Comparison of ENCODE assay signal across 6 cellular contexts in the genomic region with DNA sequence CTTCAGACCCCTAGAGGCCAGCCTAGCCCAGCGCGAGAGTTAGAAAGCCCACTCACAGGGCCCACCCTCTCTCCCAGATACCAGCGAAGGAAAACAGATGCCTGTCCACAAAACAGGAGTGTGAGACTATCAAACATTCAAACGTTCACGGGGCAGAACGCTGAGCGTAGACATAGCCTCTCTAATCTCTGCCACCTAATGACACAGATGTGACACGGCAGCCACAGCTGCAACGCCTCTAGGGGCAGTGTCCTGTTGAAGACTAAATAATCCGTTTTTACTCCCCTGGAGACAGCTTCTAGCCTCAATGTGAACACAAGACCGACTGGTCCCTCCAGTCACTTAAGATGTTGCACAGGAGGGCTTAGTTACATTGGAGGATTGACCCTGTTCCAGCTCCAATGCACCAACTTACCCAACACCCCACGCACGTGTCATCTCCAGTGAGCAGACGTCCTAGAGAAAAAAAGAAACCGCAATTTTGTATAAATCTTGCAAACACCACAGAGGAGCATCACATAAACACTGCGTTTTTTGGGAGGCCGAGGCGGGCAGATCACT. TPM values are rescaled to one million over a fixed set of nuclear protein-coding genes. Genes with fewer than 3 reads are reported as not detected.
A peak's percentile ranks its signal among the peaks of the same experiment; 100 is the strongest.
DNase-seq lines count a peak whose midpoint lies in the region; ATAC-seq and TF ChIP-seq lines count a peak whose summit lies in the region.

No MANE protein-coding gene starts in this region.

- DNase-seq in WTC11 (ENCODE audit: low spot score) (no peak), right cardiac atrium (peak in 1 of 3 donors; percentile 54), upper lobe of left lung (no peak)

- H3K27me3 ChIP-seq in right cardiac atrium (ENCODE audit: control insufficient read depth, insufficient read depth) = no peaks in the 10 kb centered on the region
- no peaks in the 10 kb centered on the region for H3K27me3 ChIP-seq in upper lobe of left lung

- WGBS in right cardiac atrium = 16% methylated on average over 18 of the region's 18 CpGs
- WGBS in upper lobe of left lung, 2 donors = 13 to 15% methylated on average over 13 to 18 of the region's 18 CpGs

- TF ChIP-seq POLR2A in upper lobe of left lung (IDR thresholded peaks at IDR 0.05) = no peak

- H3K36me3 Mint-ChIP-seq in WTC11 = peaks cover 36% of the 10 kb centered on the region

- peak overlapping the region; percentile 99 for H3K27ac Mint-ChIP-seq in WTC11

- H3K4me1 Mint-ChIP-seq in WTC11 = peaks cover 17% of the 10 kb centered on the region

- H3K4me3 Mint-ChIP-seq in WTC11 = peak overlapping the region; percentile 99

- H3K4me3 ChIP-seq in HEK293 (ENCODE audit: low read depth, low read length) (peak overlapping the region; percentile 59), right cardiac atrium (ENCODE audit: low read length) (peak overlapping the region; percentile 82), upper lobe of left lung (peak overlapping the region; percentile 59 to 97 (median 78))

- no peaks in the 10 kb centered on the region for H3K9me3 ChIP-seq in HEK293 (ENCODE audit: control insufficient read depth, insufficient read depth, low read depth, low read length)
- H3K9me3 ChIP-seq in right cardiac atrium (ENCODE audit: control insufficient read depth, low read length) = no peaks in the 10 kb centered on the region
- no peaks in the 10 kb centered on the region for H3K9me3 ChIP-seq in upper lobe of left lung

- H3K9me3 Mint-ChIP-seq in WTC11 = no peaks in the 10 kb centered on the region

- no peak for TF ChIP-seq EP300 in upper lobe of left lung (IDR thresholded peaks at IDR 0.05)

- peak; percentile 96 for TF ChIP-seq CTCF in HEK293 (tag by site-specific recombination; IDR thresholded peaks at IDR 0.05)
- TF ChIP-seq CTCF in WTC11 (IDR thresholded peaks at IDR 0.05) = no peak
- peak in 5 of 6 experiments; percentile 30 to 53 (median 49) for TF ChIP-seq CTCF in upper lobe of left lung (IDR thresholded peaks at IDR 0.05)

- H3K4me1 ChIP-seq in HEK293 (ENCODE audit: control insufficient read depth, insufficient read depth, low read length) (no peaks in the 10 kb centered on the region; the same call in 1 of the 2 replicates), right cardiac atrium (ENCODE audit: control insufficient read depth, insufficient read depth, low read length) (peaks cover 8% of the 10 kb centered on the region), upper lobe of left lung (peaks cover 40 to 68% (median 47%) of the 10 kb centered on the region in 4 donors)

- intact Hi-C loops in right cardiac atrium (cut with DNase I) = no loop called here

- no peaks in the 10 kb centered on the region for H3K27me3 Mint-ChIP-seq in WTC11 (ENCODE audit: low read depth)

- H3K36me3 ChIP-seq in HEK293 (ENCODE audit: control insufficient read depth in 2 of 2, insufficient read depth in 1 of 2, low read length in 2 of 2) (peaks cover 0 to 53% of the 10 kb centered on the region in 2 experiments; a peak in 2 of 3 replicates), upper lobe of left lung (peaks cover 27 to 49% (median 45%) of the 10 kb centered on the region in 4 donors)

- H3K27ac ChIP-seq in HEK293 (ENCODE audit: extremely low read depth, low read depth, low read length) (peak overlapping the region; percentile 71; the same call in 1 of the 2 replicates), right cardiac atrium (ENCODE audit: low read length) (peak overlapping the region; percentile 37), upper lobe of left lung (peak overlapping the region in 2 of 4 donors; percentile 55 to 89)

- CTCF ChIA-PET in HEK293 (lab: Yijun Ruan, JAX) (interaction anchor here (0.6 to 3.9 kb wide), 13 partner anchors 11 to 316 kb away, joined by 3 to 14 read pairs (median 4); a partner anchor contains a TSS), WTC11 (lab: Charles Lee) (interaction anchor here (0.6 to 3.4 kb wide), 14 partner anchors 7 to 337 kb away, joined by 3 to 17 read pairs (median 3); a partner anchor contains a TSS)

- POLR2A ChIA-PET in HEK293 (lab: Yijun Ruan, JAX) (interaction anchor here (0.6 to 4.0 kb wide), 17 partner anchors 8 to 756 kb away, joined by 3 to 79 read pairs (median 8); a partner anchor contains a TSS), WTC11 (lab: Charles Lee) (no interaction called here)

- ATAC-seq in WTC11 = no peak
- no peak for ATAC-seq in right cardiac atrium
- no peak for ATAC-seq in upper lobe of left lung (ENCODE audit: low FRiP score in 2 of 2)
- no peak for ATAC-seq in HG03025 (IDR thresholded peaks at IDR 0.05; ENCODE audit: low FRiP score, unreplicated experiment)
- no peak for ATAC-seq in HG02938 (IDR thresholded peaks at IDR 0.05; ENCODE audit: unreplicated experiment)

TF ChIP-seq in HEK293, 187 proteins besides CTCF, POLR2A, EP300 and RAD21 (continues in another document):
- TF ChIP-seq ZNF302 (tag by site-specific recombination; IDR thresholded peaks at IDR 0.05; ENCODE audit: low read depth) (no peak), ZNF175 (tag by site-specific recombination; IDR thresholded peaks at IDR 0.05) (no peak), OSR2 (tag by site-specific recombination; IDR thresholded peaks at IDR 0.05) (no peak)

TF ChIP-seq in WTC11, 78 proteins besides CTCF, POLR2A, EP300 and RAD21:
- TF ChIP-seq, protein P1, sequence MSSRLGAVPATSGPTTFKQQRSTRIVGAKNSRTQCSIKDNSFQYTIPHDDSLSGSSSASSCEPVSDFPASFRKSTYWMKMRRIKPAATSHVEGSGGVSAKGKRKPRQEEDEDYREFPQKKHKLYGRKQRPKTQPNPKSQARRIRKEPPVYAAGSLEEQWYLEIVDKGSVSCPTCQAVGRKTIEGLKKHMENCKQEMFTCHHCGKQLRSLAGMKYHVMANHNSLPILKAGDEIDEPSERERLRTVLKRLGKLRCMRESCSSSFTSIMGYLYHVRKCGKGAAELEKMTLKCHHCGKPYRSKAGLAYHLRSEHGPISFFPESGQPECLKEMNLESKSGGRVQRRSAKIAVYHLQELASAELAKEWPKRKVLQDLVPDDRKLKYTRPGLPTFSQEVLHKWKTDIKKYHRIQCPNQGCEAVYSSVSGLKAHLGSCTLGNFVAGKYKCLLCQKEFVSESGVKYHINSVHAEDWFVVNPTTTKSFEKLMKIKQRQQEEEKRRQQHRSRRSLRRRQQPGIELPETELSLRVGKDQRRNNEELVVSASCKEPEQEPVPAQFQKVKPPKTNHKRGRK (CRISPR knock-in tag; IDR thresholded peaks at IDR 0.05; ENCODE audit: borderline replicate concordance) = no peak
- TF ChIP-seq ZNF121 (CRISPR knock-in tag; IDR thresholded peaks at IDR 0.05) = no peak
- TF ChIP-seq, protein P2, sequence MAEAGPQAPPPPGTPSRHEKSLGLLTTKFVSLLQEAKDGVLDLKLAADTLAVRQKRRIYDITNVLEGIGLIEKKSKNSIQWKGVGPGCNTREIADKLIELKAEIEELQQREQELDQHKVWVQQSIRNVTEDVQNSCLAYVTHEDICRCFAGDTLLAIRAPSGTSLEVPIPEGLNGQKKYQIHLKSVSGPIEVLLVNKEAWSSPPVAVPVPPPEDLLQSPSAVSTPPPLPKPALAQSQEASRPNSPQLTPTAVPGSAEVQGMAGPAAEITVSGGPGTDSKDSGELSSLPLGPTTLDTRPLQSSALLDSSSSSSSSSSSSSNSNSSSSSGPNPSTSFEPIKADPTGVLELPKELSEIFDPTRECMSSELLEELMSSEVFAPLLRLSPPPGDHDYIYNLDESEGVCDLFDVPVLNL (CRISPR knock-in tag; IDR thresholded peaks at IDR 0.05; ENCODE audit: borderline replicate concordance, low read depth) = no peak

RNA-seq across cellular contexts. Expression of a gene that starts 14.3 kb away (rescaled TPM):
- total RNA-seq in WTC11 (2021) (45.4 to 49.8 TPM (median 48.9 TPM) in 3 replicates), right cardiac atrium (10 to 100 TPM; 34.2 to 40.8 (median 36.4) TPM), upper lobe of left lung (10 to 100 TPM in 5 of 6 donors, 1 to 10 TPM in 1; 9.7 to 24.1 (median 17.0) TPM)
- 42.7 TPM for polyA plus RNA-seq in right cardiac atrium

RNA-seq across cellular contexts. Expression of a gene that starts 16.0 kb away (rescaled TPM):
- total RNA-seq in WTC11 (2021) = 2.4 to 3.7 TPM (median 3.3 TPM) in 3 replicates
- total RNA-seq in right cardiac atrium = 10 to 100 TPM in 1 of 4 donors, 1 to 10 TPM in 3; 4.5 to 14.1 (median 7.7) TPM
- 14.7 TPM for polyA plus RNA-seq in right cardiac atrium
- total RNA-seq in upper lobe of left lung = 10 to 100 TPM in 1 of 6 donors, 1 to 10 TPM in 4, under 1 TPM in 1; 0.39 to 17.8 (median 2.2) TPM

RNA-seq across cellular contexts. Expression of a gene that starts 21.6 kb away (rescaled TPM):
- total RNA-seq in WTC11 (2021) (not detected in 3 replicates), right cardiac atrium (10 to 100 TPM in 3 of 4 donors, 1 to 10 TPM in 1; 8.3 to 22.8 (median 16.9) TPM), upper lobe of left lung (10 to 100 TPM in 1 of 6 donors, 1 to 10 TPM in 3, not detected in 2; 2.7 to 35.1 (median 5.5) TPM)
- polyA plus RNA-seq in right cardiac atrium = 41.0 TPM

RNA-seq across cellular contexts. Expression of a gene that starts 31.3 kb away (rescaled TPM):
- total RNA-seq in WTC11 (2021) = 0.21 TPM in 1 of 3 replicates, not detected in the others
- total RNA-seq in right cardiac atrium = not detected
- not detected for polyA plus RNA-seq in right cardiac atrium
- total RNA-seq in upper lobe of left lung = not detected

RNA-seq across cellular contexts. Expression of a gene that starts 37.6 kb away (rescaled TPM):
- total RNA-seq in WTC11 (2021) (0.52 to 1.0 TPM (median 0.96 TPM) in 3 replicates), right cardiac atrium (1 to 10 TPM in 2 of 4 donors, under 1 TPM in 2; 0.32 to 1.3 (median 0.87) TPM), upper lobe of left lung (under 1 TPM in 1 of 6 donors, not detected in 5; 0.23 TPM)
- 2.1 TPM for polyA plus RNA-seq in right cardiac atrium
